Comparison of ENCODE assay signal across 9 cellular contexts in the genomic region with DNA sequence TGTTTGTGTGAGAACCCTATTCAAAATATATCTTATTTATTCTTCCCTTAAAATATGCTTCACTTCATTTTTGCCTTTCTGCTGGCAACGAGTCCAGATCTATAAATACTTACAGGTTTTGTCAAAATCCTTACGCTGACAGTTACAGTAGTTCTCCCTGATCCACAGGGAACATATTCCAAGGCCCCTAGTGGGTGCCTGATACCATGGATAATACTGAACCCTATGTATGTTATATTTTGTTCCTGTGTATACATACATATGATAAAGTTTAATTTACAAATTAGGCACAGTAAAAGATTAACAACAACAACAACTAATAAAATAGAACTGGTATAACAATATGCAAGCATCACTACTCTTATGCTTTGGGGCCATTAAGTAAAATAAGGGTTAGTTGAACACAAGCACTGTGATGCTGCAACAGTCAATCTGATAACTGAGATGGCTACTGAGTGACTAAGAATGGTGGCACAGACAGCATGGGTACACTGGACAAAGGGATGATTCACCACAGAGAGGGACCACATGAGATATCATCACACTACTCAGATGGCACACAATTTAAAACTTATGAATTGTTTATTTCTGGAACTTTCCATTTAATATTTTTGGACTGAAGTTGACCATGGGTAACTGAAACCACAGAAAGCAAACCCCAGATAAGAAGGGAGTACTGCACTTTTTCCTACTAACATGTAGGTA. TPM values are rescaled to one million over a fixed set of nuclear protein-coding genes. Genes with fewer than 3 reads are reported as not detected.
DNase-seq lines count a peak whose midpoint lies in the region; ATAC-seq and TF ChIP-seq lines count a peak whose summit lies in the region.
"Had no signal": no experiment of that assay in that cellular context is flagged by ENCODE, and none has a peak within 500 bp of the region (broad histone marks: within the 10 kb centered on the region; RNA-seq: fewer than 3 reads in every experiment).

No MANE protein-coding gene starts in this region.

- H3K4me3 ChIP-seq in dorsolateral prefrontal cortex = peak overlapping the region in 2 of 59 donors; percentile 4 to 8
- no peak overlapping the region for H3K4me3 ChIP-seq in suprapubic skin

- no peaks in the 10 kb centered on the region for H3K27me3 Mint-ChIP-seq in activated CD8-positive, alpha-beta memory T cell treated with anti-CD3 and anti-CD28 coated beads, Interleukin-2, amount 10 ng/mL, durations not matched to agents 7 days and 5 days

- H3K36me3 Mint-ChIP-seq in activated CD8-positive, alpha-beta memory T cell treated with anti-CD3 and anti-CD28 coated beads, Interleukin-2, amount 10 ng/mL, durations not matched to agents 7 days and 5 days = peaks cover 20% of the 10 kb centered on the region

- H3K27ac Mint-ChIP-seq in activated CD8-positive, alpha-beta memory T cell treated with anti-CD3 and anti-CD28 coated beads, Interleukin-2, amount 10 ng/mL, durations not matched to agents 7 days and 5 days = no peak overlapping the region

- H3K27ac ChIP-seq in dorsolateral prefrontal cortex (peak overlapping the region; percentile 38 to 95 (median 83)), suprapubic skin (peak overlapping the region; percentile 13)
- H3K27ac ChIP-seq: epithelial cell of prostate had no signal

- no peak for TF ChIP-seq POLR2A in suprapubic skin (IDR thresholded peaks at IDR 0.05)

- H3K27me3 ChIP-seq in dorsolateral prefrontal cortex (no peaks in the 10 kb centered on the region), suprapubic skin (no peaks in the 10 kb centered on the region)

- no peak for DNase-seq in activated CD8-positive, alpha-beta memory T cell treated with anti-CD3 and anti-CD28 coated beads, Interleukin-2, amount 10 ng/mL, durations not matched to agents 7 days and 5 days
- DNase-seq in activated CD8-positive, alpha-beta memory T cell treated with anti-CD3 and anti-CD28 coated beads, Interleukin-2, amount 50 U/mL, for 48 hours = no peak
- DNase-seq in dorsolateral prefrontal cortex (peak in 2 of 10 donors; percentile 33 to 57), suprapubic skin (ENCODE audit: low spot score in 2 of 2) (no peak), NCI-H146 treated with DMSO at 0.1 percent for 48 hours (lab: John Stamatoyannopoulos, UW; ENCODE audit: unreplicated experiment) (no peak), DMS153 treated with DMSO at 0.1 percent for 48 hours (lab: John Stamatoyannopoulos, UW; ENCODE audit: unreplicated experiment) (no peak)
- DNase-seq in activated CD4-positive, CD25-positive, alpha-beta regulatory T cell (lab: John Stamatoyannopoulos, UW) = no peak

- peaks cover 23% of the 10 kb centered on the region for H3K4me1 ChIP-seq in suprapubic skin

- peaks cover 44% of the 10 kb centered on the region for H3K4me1 Mint-ChIP-seq in activated CD8-positive, alpha-beta memory T cell treated with anti-CD3 and anti-CD28 coated beads, Interleukin-2, amount 10 ng/mL, durations not matched to agents 7 days and 5 days

- peak; percentile 54 for ATAC-seq in activated CD8-positive, alpha-beta memory T cell treated with anti-CD3 and anti-CD28 coated beads, Interleukin-2, amount 10 ng/mL, durations not matched to agents 7 days and 5 days
- peak; percentile 58 for ATAC-seq in HG03135 (IDR thresholded peaks at IDR 0.05; ENCODE audit: unreplicated experiment)

- no peak for TF ChIP-seq EP300 in suprapubic skin (IDR thresholded peaks at IDR 0.05)

- CTCF ChIA-PET in activated CD8-positive, alpha-beta memory T cell treated with anti-CD3 and anti-CD28 coated beads, Interleukin-2, amount 10 ng/mL, durations not matched to agents 7 days and 5 days (lab: Charles Lee) = no interaction called here

- H3K36me3 ChIP-seq in suprapubic skin = no peaks in the 10 kb centered on the region

- intact Hi-C loops in dorsolateral prefrontal cortex (cut with DNase I) = no loop called here

- H3K4me3 Mint-ChIP-seq in activated CD8-positive, alpha-beta memory T cell treated with anti-CD3 and anti-CD28 coated beads, Interleukin-2, amount 10 ng/mL, durations not matched to agents 7 days and 5 days = no peak overlapping the region

- no peaks in the 10 kb centered on the region for H3K9me3 Mint-ChIP-seq in activated CD8-positive, alpha-beta memory T cell treated with anti-CD3 and anti-CD28 coated beads, Interleukin-2, amount 10 ng/mL, durations not matched to agents 7 days and 5 days (ENCODE audit: low read depth)

- WGBS in suprapubic skin = 65% methylated on average over 2 of the region's 2 CpGs

- H3K9me3 ChIP-seq in suprapubic skin = no peaks in the 10 kb centered on the region

- peak in 1 of 56 donors; percentile 25 for TF ChIP-seq CTCF in dorsolateral prefrontal cortex (IDR thresholded peaks at IDR 0.05 in 54 of 56, conservative IDR thresholded peaks at IDR 0.05 in 2 of 56; ENCODE audit: low read depth in 1 of 56, partially characterized antibody in 56 of 56)
- TF ChIP-seq CTCF in suprapubic skin (IDR thresholded peaks at IDR 0.05) = no peak

RNA-seq across cellular contexts. Expression of a gene that starts 29.4 kb away (rescaled TPM):
- 10 to 100 TPM; 41.7 to 45.7 TPM for total RNA-seq in activated CD8-positive, alpha-beta memory T cell treated with anti-CD3 and anti-CD28 coated beads, Interleukin-2, amount 10 ng/mL, durations not matched to agents 7 days and 5 days
- total RNA-seq in dorsolateral prefrontal cortex (10 to 100 TPM; 51.8 to 95.1 (median 70.1) TPM), suprapubic skin (10 to 100 TPM; 29.8 to 60.3 (median 31.4) TPM)
